Comparison of ENCODE assay signal across 20 cellular contexts in the genomic region with DNA sequence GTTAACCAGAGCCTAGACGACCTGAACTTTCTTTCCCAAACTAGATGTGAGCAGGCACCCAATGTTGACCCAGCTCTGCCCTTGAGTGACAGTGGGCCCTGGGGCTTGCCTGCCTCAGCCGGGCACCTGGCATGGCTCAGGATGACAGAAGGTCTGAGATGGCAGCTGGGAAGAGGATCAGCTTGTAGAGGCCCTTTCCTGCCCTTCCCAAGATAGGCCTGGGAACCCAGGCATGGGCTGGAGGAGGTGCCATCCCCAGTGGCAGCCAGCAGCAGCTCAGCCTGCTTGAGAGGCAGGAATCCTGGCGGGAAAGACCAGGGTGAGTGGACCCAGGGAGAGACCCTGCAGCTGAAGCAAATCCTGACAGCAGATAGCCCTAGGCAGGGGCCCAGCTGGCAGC. TPM values are rescaled to one million over a fixed set of nuclear protein-coding genes. Genes with fewer than 3 reads are reported as not detected.
A peak's percentile ranks its signal among the peaks of the same experiment; 100 is the strongest.
DNase-seq lines count a peak whose midpoint lies in the region; ATAC-seq and TF ChIP-seq lines count a peak whose summit lies in the region.
"Had no signal": no experiment of that assay in that cellular context is flagged by ENCODE, and none has a peak within 500 bp of the region (broad histone marks: within the 10 kb centered on the region; RNA-seq: fewer than 3 reads in every experiment).

No MANE protein-coding gene starts in this region.

- peaks cover 0 to 20% (median 3%) of the 10 kb centered on the region in 12 donors for H3K4me1 ChIP-seq in heart left ventricle
- H3K4me1 ChIP-seq in PC-9 (replicated peaks; ENCODE audit: insufficient read depth): peaks cover 45% of the 10 kb centered on the region
- H3K4me1 ChIP-seq in suprapubic skin: peaks cover 6% of the 10 kb centered on the region
- H3K4me1 ChIP-seq: gastroesophageal sphincter, uterus had no signal

- peak overlapping the region; percentile 61 for H3K4me3 Mint-ChIP-seq in glutamatergic neuron (ENCODE audit: unreplicated experiment)
- H3K4me3 Mint-ChIP-seq in activated CD4-positive, alpha-beta T cell treated with anti-CD3 and anti-CD28 coated beads for 36 hours: no peak overlapping the region
- H3K4me3 Mint-ChIP-seq: activated naive CD8-positive, alpha-beta T cell had no signal

- no TSS peak for BruUV-seq in PC-9 (replicated peaks; lab: Mats Ljungman, UMichigan)

- H3K4me3 ChIP-seq in heart left ventricle: no peak overlapping the region
- H3K4me3 ChIP-seq in PC-9: no peak overlapping the region; the same call in 1 of the 2 replicates
- no peak overlapping the region for H3K4me3 ChIP-seq in suprapubic skin
- H3K4me3 ChIP-seq: body of pancreas, gastroesophageal sphincter, left lung, uterus had no signal

- no peaks in the 10 kb centered on the region for H3K9me2 ChIP-seq in PC-9 (ENCODE audit: insufficient read depth)

- CTCF ChIA-PET in PC-9 (lab: Charles Lee): no interaction called here
- CTCF ChIA-PET in activated CD4-positive, alpha-beta T cell treated with anti-CD3 and anti-CD28 coated beads for 36 hours (lab: Charles Lee): interaction anchor here (2.0 to 2.4 kb wide), 2 partner anchors 10 to 16 kb away, joined by 10 to 12 read pairs; no protein-coding TSS in a partner anchor

- 0 out of 2 replicates have a peak, but pooled peaks cover 10% of the 10 kb centered on the region for H3K79me2 ChIP-seq in PC-9 (ENCODE audit: low read depth)

- TF ChIP-seq EP300 in suprapubic skin (IDR thresholded peaks at IDR 0.05): no peak

- TF ChIP-seq CTCF in heart left ventricle (IDR thresholded peaks at IDR 0.05): no peak
- TF ChIP-seq CTCF in PC-9 (conservative IDR thresholded peaks at IDR 0.05): no peak
- TF ChIP-seq CTCF in glutamatergic neuron (IDR thresholded peaks at IDR 0.05; ENCODE audit: partially characterized antibody, unreplicated experiment): no peak
- TF ChIP-seq CTCF in suprapubic skin (IDR thresholded peaks at IDR 0.05): no peak

- no peaks in the 10 kb centered on the region for H3K9me3 ChIP-seq in heart left ventricle
- no peaks in the 10 kb centered on the region for H3K9me3 ChIP-seq in PC-9 (ENCODE audit: insufficient read depth, low read depth)
- no peaks in the 10 kb centered on the region for H3K9me3 ChIP-seq in suprapubic skin
- H3K9me3 ChIP-seq: body of pancreas, gastroesophageal sphincter, left lung, uterus had no signal

- peak overlapping the region; percentile 45 for H3K4me2 ChIP-seq in PC-9

- H3K27ac Mint-ChIP-seq in glutamatergic neuron (ENCODE audit: unreplicated experiment): peak overlapping the region; percentile 79
- H3K27ac Mint-ChIP-seq in activated CD4-positive, alpha-beta T cell treated with anti-CD3 and anti-CD28 coated beads for 36 hours: no peak overlapping the region
- H3K27ac Mint-ChIP-seq: activated naive CD8-positive, alpha-beta T cell had no signal

- H3K36me3 ChIP-seq in heart left ventricle: peaks cover 7 to 100% (median 97%) of the 10 kb centered on the region in 9 donors
- H3K36me3 ChIP-seq in PC-9 (ENCODE audit: low read depth): peaks cover 28% of the 10 kb centered on the region; the same call in 1 of the 2 replicates
- peaks cover 91% of the 10 kb centered on the region for H3K36me3 ChIP-seq in suprapubic skin
- H3K36me3 ChIP-seq: uterus had no signal

- H3K36me3 Mint-ChIP-seq in glutamatergic neuron (ENCODE audit: unreplicated experiment): peaks cover 17% of the 10 kb centered on the region
- H3K36me3 Mint-ChIP-seq in activated CD4-positive, alpha-beta T cell treated with anti-CD3 and anti-CD28 coated beads for 36 hours (ENCODE audit: low read depth): peaks cover 13% of the 10 kb centered on the region

- no peaks in the 10 kb centered on the region for H3K27me3 ChIP-seq in heart left ventricle
- no peaks in the 10 kb centered on the region for H3K27me3 ChIP-seq in PC-9 (ENCODE audit: insufficient read depth, low read depth)
- no peaks in the 10 kb centered on the region for H3K27me3 ChIP-seq in suprapubic skin
- H3K27me3 ChIP-seq: body of pancreas, gastroesophageal sphincter, left lung, uterus had no signal

- H3K27ac ChIP-seq in heart left ventricle (peak overlapping the region in 5 of 12 donors; percentile 29 to 71 (median 41)), PC-9 (peak overlapping the region; percentile 81), suprapubic skin (peak overlapping the region; percentile 4)
- H3K27ac ChIP-seq: body of pancreas, gastroesophageal sphincter, left lung, uterus had no signal

- peaks cover 8% of the 10 kb centered on the region for H3K9me3 Mint-ChIP-seq in glutamatergic neuron (ENCODE audit: unreplicated experiment)
- no peaks in the 10 kb centered on the region for H3K9me3 Mint-ChIP-seq in activated CD4-positive, alpha-beta T cell treated with anti-CD3 and anti-CD28 coated beads for 36 hours (ENCODE audit: low read depth)

- DNase-seq in heart left ventricle (no peak), Right ventricle myocardium superior (no peak), PC-9 (no peak), glutamatergic neuron (no peak), suprapubic skin (ENCODE audit: low spot score in 2 of 2) (no peak), EL (no peak)
- DNase-seq in activated CD4-positive, alpha-beta T cell treated with anti-CD3 and anti-CD28 coated beads for 36 hours: no peak
- DNase-seq: activated CD4-positive, alpha-beta T cell treated with anti-CD3 and anti-CD28 coated beads, Interleukin-2, amount 50 U/mL, for 48 hours; activated T-cell treated with anti-CD3 and anti-CD28 coated beads, Interleukin-2, amount 50 U/mL, for 1 hour; cortex of kidney; NCI-H1417; NCI-H2227 treated with DMSO at 0.1 percent for 48 hours; RPMI8226; stimulated activated CD4-positive, alpha-beta T cell treated with anti-CD3 and anti-CD28 coated beads, Interleukin-2, amount 100 ng/mL, for 48 hours; uterus had no signal

- H4K20me1 ChIP-seq in PC-9 (ENCODE audit: insufficient read depth): no peaks in the 10 kb centered on the region

- 54 to 74% (median 59%) methylated on average over 2 to 3 of the region's 3 CpGs for WGBS in heart left ventricle, 4 donors
- 100% methylated on average over 1 of the region's 3 CpGs for WGBS in suprapubic skin

- intact Hi-C loops in heart left ventricle (cut with DNase I) (loop anchor here in 2 of 10 donors (10.0 kb wide), 2 partner anchors 47 to 377 kb away; a partner anchor contains a TSS), Right ventricle myocardium superior (cut with DNase I) (loop anchor here (10.0 kb wide), 1 partner anchor 377 kb away; a partner anchor contains a TSS), PC-9 (cut with micrococcal nuclease; ENCODE audit: unreplicated experiment) (no loop called here)
- intact Hi-C loops in activated CD4-positive, alpha-beta T cell treated with anti-CD3 and anti-CD28 coated beads for 36 hours (cut with DNase I, micrococcal nuclease): no loop called here

- H3F3A ChIP-seq in PC-9 (ENCODE audit: insufficient read depth, low read depth): peaks cover 30% of the 10 kb centered on the region; the same call in 1 of the 2 replicates

- TF ChIP-seq POLR2A in heart left ventricle (IDR thresholded peaks at IDR 0.05) (no peak), suprapubic skin (IDR thresholded peaks at IDR 0.05) (no peak)

- H2AFZ ChIP-seq in PC-9: no peak overlapping the region

- peaks cover 13% of the 10 kb centered on the region for H3K27me3 Mint-ChIP-seq in glutamatergic neuron (ENCODE audit: unreplicated experiment)
- H3K27me3 Mint-ChIP-seq in activated CD4-positive, alpha-beta T cell treated with anti-CD3 and anti-CD28 coated beads for 36 hours: no peaks in the 10 kb centered on the region
- H3K27me3 Mint-ChIP-seq: activated naive CD8-positive, alpha-beta T cell had no signal

- H3K4me1 Mint-ChIP-seq in glutamatergic neuron (ENCODE audit: low read depth, unreplicated experiment): peaks cover 9% of the 10 kb centered on the region
- peaks cover 11% of the 10 kb centered on the region for H3K4me1 Mint-ChIP-seq in activated CD4-positive, alpha-beta T cell treated with anti-CD3 and anti-CD28 coated beads for 36 hours

- POLR2A ChIA-PET in PC-9 (lab: Charles Lee; ENCODE audit: unreplicated experiment): no interaction called here
- POLR2A ChIA-PET in activated CD4-positive, alpha-beta T cell treated with anti-CD3 and anti-CD28 coated beads for 36 hours (lab: Charles Lee): no interaction called here

- ATAC-seq in heart left ventricle (peak; percentile 9 to 42 (median 34)), Right ventricle myocardium superior (ENCODE audit: poor library complexity) (no peak), GM19452 (IDR thresholded peaks at IDR 0.05; ENCODE audit: unreplicated experiment) (no peak)
- no peak for ATAC-seq in activated CD4-positive, alpha-beta T cell treated with anti-CD3 and anti-CD28 coated beads for 36 hours
- ATAC-seq: body of pancreas, gastroesophageal sphincter, left lung had no signal

RNA-seq across cellular contexts. Expression of a gene that starts 59.1 kb away (rescaled TPM):
- total RNA-seq in heart left ventricle (1 to 10 TPM in 4 of 9 donors, under 1 TPM in 4, not detected in 1; 0.26 to 5.2 (median 1.00) TPM), Right ventricle myocardium superior (1.00 TPM), PC-9 (2021) (2.8 TPM in 2 replicates), glutamatergic neuron (ENCODE audit: unreplicated experiment) (1.4 TPM), suprapubic skin (1 to 10 TPM; 1.3 to 3.7 (median 3.0) TPM)
- polyA plus RNA-seq in heart left ventricle: under 1 TPM; 0.11 to 0.42 TPM
- 1 to 10 TPM; 1.8 to 2.1 TPM for total RNA-seq in activated CD4-positive, alpha-beta T cell treated with anti-CD3 and anti-CD28 coated beads for 36 hours

Comparison
In these comparisons a context has a peak if more than half of its experiments do, and no peak if none do; other contexts are left out.
1. ATAC-seq: peak in heart left ventricle (4 of 4); none in Right ventricle myocardium superior (single experiment), activated CD4-positive, alpha-beta T cell treated with anti-CD3 and anti-CD28 coated beads for 36 hours (single experiment) and GM19452 (single experiment).